Comparison of ENCODE assay signal across 1 cellular context in genomic region chr3:195897853-195898415, GRCh38.
TF ChIP-seq lines count a peak whose summit lies in the region.

No MANE protein-coding gene starts in this region.

TF ChIP-seq in WTC11, 78 proteins besides CTCF, POLR2A, EP300 and RAD21 (continued from another document):
- TF ChIP-seq STAT6 (CRISPR knock-in tag; conservative IDR thresholded peaks at IDR 0.05; ENCODE audit: low read depth) (no peak), SOX15 (CRISPR knock-in tag; IDR thresholded peaks at IDR 0.05) (no peak), ZNF671 (CRISPR knock-in tag; IDR thresholded peaks at IDR 0.05) (no peak), HMGA2 (CRISPR knock-in tag; IDR thresholded peaks at IDR 0.05) (no peak), ESRRA (CRISPR knock-in tag; IDR thresholded peaks at IDR 0.05; ENCODE audit: borderline replicate concordance) (no peak), SP1 (CRISPR knock-in tag; conservative IDR thresholded peaks at IDR 0.05) (no peak), ZNF263 (CRISPR knock-in tag; IDR thresholded peaks at IDR 0.05; ENCODE audit: low read depth) (no peak), NFE2L1 (CRISPR knock-in tag; IDR thresholded peaks at IDR 0.05) (no peak), ATF3 (CRISPR knock-in tag; conservative IDR thresholded peaks at IDR 0.05) (no peak)
